ENCODE assay signal across 12 cellular contexts in the genomic region with DNA sequence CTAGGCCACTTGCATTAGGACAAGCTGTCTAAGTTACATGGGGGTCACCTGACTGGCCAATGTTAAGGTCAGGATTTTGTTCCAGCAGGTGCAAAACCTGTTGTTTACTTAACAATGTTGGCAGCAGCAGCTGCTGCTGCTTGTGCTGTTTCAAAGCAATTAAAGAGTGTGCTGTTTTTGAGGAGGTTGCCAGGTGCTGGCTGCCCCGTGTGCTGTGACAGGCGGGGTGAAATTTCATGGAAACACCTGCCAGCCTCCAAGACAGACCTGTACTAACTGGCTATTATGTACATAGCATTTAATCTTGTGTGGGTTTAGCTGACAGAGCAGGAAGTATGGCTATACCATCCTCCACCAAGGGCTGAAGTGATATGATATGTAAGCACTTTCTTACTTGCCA.
DNase-seq lines count a peak whose midpoint lies in the region; ATAC-seq, FAIRE-seq and TF ChIP-seq lines count a peak whose summit lies in the region.
"Had no signal": no experiment of that assay in that cellular context is flagged by ENCODE, and none has a peak within 500 bp of the region (broad histone marks: within the 10 kb centered on the region; RNA-seq: fewer than 3 reads in every experiment).

No MANE protein-coding gene starts in this region.

- no peaks in the 10 kb centered on the region for H3K27me3 Mint-ChIP-seq in CD8-positive, alpha-beta memory T cell
- H3K27me3 Mint-ChIP-seq in activated CD4-positive, alpha-beta T cell treated with anti-CD3 and anti-CD28 coated beads, Interleukin-2, amount 10 ng/mL, durations not matched to agents 7 days and 5 days = no peaks in the 10 kb centered on the region

- peak overlapping the region in 1 of 8 donors; percentile 54 for H3K27ac Mint-ChIP-seq in CD8-positive, alpha-beta memory T cell
- no peak overlapping the region for H3K27ac Mint-ChIP-seq in activated CD4-positive, alpha-beta T cell treated with anti-CD3 and anti-CD28 coated beads, Interleukin-2, amount 10 ng/mL, durations not matched to agents 7 days and 5 days

- no peak overlapping the region for H3K9ac ChIP-seq in PC-3 (ENCODE audit: low read length)
- H3K9ac ChIP-seq: parathyroid adenoma had no signal

- peaks cover 2 to 36% (median 4%) of the 10 kb centered on the region in 5 donors for H3K9me3 Mint-ChIP-seq in CD8-positive, alpha-beta memory T cell
- H3K9me3 Mint-ChIP-seq in activated CD4-positive, alpha-beta T cell treated with anti-CD3 and anti-CD28 coated beads, Interleukin-2, amount 10 ng/mL, durations not matched to agents 7 days and 5 days = no peaks in the 10 kb centered on the region

- intact Hi-C loops in PC-3 (cut with micrococcal nuclease) (no loop called here), PC-9 (cut with micrococcal nuclease; ENCODE audit: unreplicated experiment) (no loop called here)

- FAIRE-seq in D721Med (lab: Jason Lieb, UNC) = peak; percentile 80
- FAIRE-seq: endometrium had no signal

- no peak overlapping the region for H2AFZ ChIP-seq in PC-3 (ENCODE audit: low read length)
- no peak overlapping the region for H2AFZ ChIP-seq in PC-9
- H2AFZ ChIP-seq: parathyroid adenoma had no signal

- BruUV-seq in PC-3 (replicated peaks; lab: Mats Ljungman, UMichigan) (no TSS peak), PC-9 (replicated peaks; lab: Mats Ljungman, UMichigan) (no TSS peak)

- no peaks in the 10 kb centered on the region for H3K4me1 Mint-ChIP-seq in CD8-positive, alpha-beta memory T cell
- no peaks in the 10 kb centered on the region for H3K4me1 Mint-ChIP-seq in activated CD4-positive, alpha-beta T cell treated with anti-CD3 and anti-CD28 coated beads, Interleukin-2, amount 10 ng/mL, durations not matched to agents 7 days and 5 days

- no peak overlapping the region for H3K4me3 Mint-ChIP-seq in CD8-positive, alpha-beta memory T cell
- H3K4me3 Mint-ChIP-seq in activated CD4-positive, alpha-beta T cell treated with anti-CD3 and anti-CD28 coated beads, Interleukin-2, amount 10 ng/mL, durations not matched to agents 7 days and 5 days = no peak overlapping the region

- CTCF ChIA-PET in PC-3 (lab: Charles Lee) (no interaction called here), PC-9 (lab: Charles Lee) (no interaction called here)
- CTCF ChIA-PET in CD8-positive, alpha-beta memory T cell (lab: Charles Lee) = interaction anchor here (0.5 kb wide), 1 partner anchor 619 kb away, joined by 3 read pairs; no protein-coding TSS in a partner anchor
- CTCF ChIA-PET in activated CD4-positive, alpha-beta T cell treated with anti-CD3 and anti-CD28 coated beads, Interleukin-2, amount 10 ng/mL, durations not matched to agents 7 days and 5 days (lab: Charles Lee) = no interaction called here

- H3F3A ChIP-seq in PC-3 (ENCODE audit: low read length, unreplicated experiment) = no peaks in the 10 kb centered on the region
- no peaks in the 10 kb centered on the region for H3F3A ChIP-seq in PC-9 (ENCODE audit: insufficient read depth, low read depth)

- H3K36me3 ChIP-seq in PC-3 (ENCODE audit: low read depth, low read length) = no peaks in the 10 kb centered on the region
- H3K36me3 ChIP-seq in CD8-positive, alpha-beta memory T cell (ENCODE audit: insufficient read depth, low read length) = no peaks in the 10 kb centered on the region
- H3K36me3 ChIP-seq in PC-9 (ENCODE audit: low read depth) = no peaks in the 10 kb centered on the region

- no peaks in the 10 kb centered on the region for H3K4me1 ChIP-seq in PC-3 (ENCODE audit: insufficient read depth, low read length)
- no peaks in the 10 kb centered on the region for H3K4me1 ChIP-seq in CD8-positive, alpha-beta memory T cell (ENCODE audit: insufficient read depth, low read length)
- H3K4me1 ChIP-seq in PC-9 (replicated peaks; ENCODE audit: insufficient read depth) = no peaks in the 10 kb centered on the region
- H3K4me1 ChIP-seq: parathyroid adenoma had no signal

- H4K20me1 ChIP-seq in PC-3 (ENCODE audit: low read length) (no peaks in the 10 kb centered on the region), PC-9 (ENCODE audit: insufficient read depth) (no peaks in the 10 kb centered on the region)

- H3K79me2 ChIP-seq in PC-3 (ENCODE audit: low read length) (no peaks in the 10 kb centered on the region), PC-9 (ENCODE audit: low read depth) (no peaks in the 10 kb centered on the region)
- H3K79me2 ChIP-seq: parathyroid adenoma had no signal

- no peak overlapping the region for H3K4me3 ChIP-seq in PC-3 (ENCODE audit: low read length)
- no peak overlapping the region for H3K4me3 ChIP-seq in CD8-positive, alpha-beta memory T cell (ENCODE audit: low read length)
- no peak overlapping the region for H3K4me3 ChIP-seq in PC-9

- DNase-seq in D721Med (ENCODE audit: insufficient read length, low spot score) = no peak
- peak; percentile 96 for DNase-seq in NCI-H1436 (lab: John Stamatoyannopoulos, UW)
- DNase-seq in NCI-H526 treated with DMSO at 0.1 percent for 48 hours (lab: John Stamatoyannopoulos, UW) = peak; percentile 89
- peak; percentile 37 for DNase-seq in epithelial cell of prostate (ENCODE audit: low read depth, low spot score)
- no peak for DNase-seq in PC-3
- no peak for DNase-seq in CD8-positive, alpha-beta memory T cell
- DNase-seq in activated CD4-positive, alpha-beta T cell treated with anti-CD3 and anti-CD28 coated beads, Interleukin-2, amount 10 ng/mL, durations not matched to agents 7 days and 5 days = no peak
- DNase-seq in PC-9 = no peak
- DNase-seq: ACHN; activated CD4-positive, alpha-beta T cell treated with anti-CD3 and anti-CD28 coated beads, Interleukin-2, amount 50 U/mL, for 1 hour had no signal

- H3K27me3 ChIP-seq in PC-3 (ENCODE audit: low read length) (no peaks in the 10 kb centered on the region), PC-9 (ENCODE audit: insufficient read depth, low read depth) (no peaks in the 10 kb centered on the region)
- H3K27me3 ChIP-seq in CD8-positive, alpha-beta memory T cell (ENCODE audit: insufficient read depth, low read length, poor library complexity, severe bottlenecking) = no peaks in the 10 kb centered on the region

- H3K9me2 ChIP-seq in PC-3 (replicated peaks; ENCODE audit: low read length) (no peaks in the 10 kb centered on the region), PC-9 (ENCODE audit: insufficient read depth) (no peaks in the 10 kb centered on the region)

- no peak overlapping the region for H3K4me2 ChIP-seq in PC-3 (ENCODE audit: low read length)
- H3K4me2 ChIP-seq in PC-9 = no peak overlapping the region

- H3K27ac ChIP-seq in epithelial cell of prostate (no peak overlapping the region), PC-3 (ENCODE audit: low read length) (no peak overlapping the region), PC-9 (no peak overlapping the region)
- no peak overlapping the region for H3K27ac ChIP-seq in CD8-positive, alpha-beta memory T cell (ENCODE audit: low read depth, low read length)
- H3K27ac ChIP-seq: parathyroid adenoma had no signal

- POLR2A ChIA-PET in PC-3 (lab: Charles Lee; ENCODE audit: unreplicated experiment) = no interaction called here
- POLR2A ChIA-PET in CD8-positive, alpha-beta memory T cell (lab: Charles Lee) = no interaction called here
- POLR2A ChIA-PET in activated CD4-positive, alpha-beta T cell treated with anti-CD3 and anti-CD28 coated beads, Interleukin-2, amount 10 ng/mL, durations not matched to agents 7 days and 5 days (lab: Charles Lee) = no interaction called here
- POLR2A ChIA-PET in PC-9 (lab: Charles Lee; ENCODE audit: unreplicated experiment) = no interaction called here

- no peaks in the 10 kb centered on the region for H3K9me3 ChIP-seq in PC-3 (ENCODE audit: low read length)
- no peaks in the 10 kb centered on the region for H3K9me3 ChIP-seq in CD8-positive, alpha-beta memory T cell (ENCODE audit: low read length)
- no peaks in the 10 kb centered on the region for H3K9me3 ChIP-seq in PC-9 (ENCODE audit: insufficient read depth, low read depth)

- TF ChIP-seq CTCF in D721Med (IDR thresholded peaks at IDR 0.05; ENCODE audit: insufficient read depth, missing control alignments) (no peak), PC-3 (conservative IDR thresholded peaks at IDR 0.05; ENCODE audit: low read depth, low read length) (no peak), PC-9 (conservative IDR thresholded peaks at IDR 0.05) (no peak)

- ATAC-seq in PC-3 = no peak

- H3K36me3 Mint-ChIP-seq in CD8-positive, alpha-beta memory T cell = no peaks in the 10 kb centered on the region
- no peaks in the 10 kb centered on the region for H3K36me3 Mint-ChIP-seq in activated CD4-positive, alpha-beta T cell treated with anti-CD3 and anti-CD28 coated beads, Interleukin-2, amount 10 ng/mL, durations not matched to agents 7 days and 5 days (ENCODE audit: low read depth)

Comparison
In these comparisons a context has a peak if more than half of its experiments do, and no peak if none do; other contexts are left out.
1. DNase-seq: peak in NCI-H1436 (single experiment), NCI-H526 treated with DMSO at 0.1 percent for 48 hours (single experiment) and epithelial cell of prostate (single experiment); none in D721Med (single experiment), PC-3 (single experiment), CD8-positive, alpha-beta memory T cell (0 of 5), activated CD4-positive, alpha-beta T cell treated with anti-CD3 and anti-CD28 coated beads, Interleukin-2, amount 10 ng/mL, durations not matched to agents 7 days and 5 days (single experiment) and PC-9 (0 of 2).